Comparison of ENCODE assay signal across 1 cellular context in genomic region chr22:37267128-37267587, GRCh38.
TF ChIP-seq lines count a peak whose summit lies in the region.

No MANE protein-coding gene starts in this region.

TF ChIP-seq in HCT116, 20 proteins besides CTCF, POLR2A, EP300 and RAD21 (continued from another document):
- no peak for TF ChIP-seq SP1 (IDR thresholded peaks at IDR 0.05; ENCODE audit: low read depth)
- TF ChIP-seq EZH2phosphoT487 (IDR thresholded peaks at IDR 0.05; ENCODE audit: borderline replicate concordance) = no peak
- TF ChIP-seq POLR2AphosphoS5 (IDR thresholded peaks at IDR 0.05; ENCODE audit: low read depth, low read length) = no peak
